ENCODE assay signal across 20 cellular contexts in the genomic region with DNA sequence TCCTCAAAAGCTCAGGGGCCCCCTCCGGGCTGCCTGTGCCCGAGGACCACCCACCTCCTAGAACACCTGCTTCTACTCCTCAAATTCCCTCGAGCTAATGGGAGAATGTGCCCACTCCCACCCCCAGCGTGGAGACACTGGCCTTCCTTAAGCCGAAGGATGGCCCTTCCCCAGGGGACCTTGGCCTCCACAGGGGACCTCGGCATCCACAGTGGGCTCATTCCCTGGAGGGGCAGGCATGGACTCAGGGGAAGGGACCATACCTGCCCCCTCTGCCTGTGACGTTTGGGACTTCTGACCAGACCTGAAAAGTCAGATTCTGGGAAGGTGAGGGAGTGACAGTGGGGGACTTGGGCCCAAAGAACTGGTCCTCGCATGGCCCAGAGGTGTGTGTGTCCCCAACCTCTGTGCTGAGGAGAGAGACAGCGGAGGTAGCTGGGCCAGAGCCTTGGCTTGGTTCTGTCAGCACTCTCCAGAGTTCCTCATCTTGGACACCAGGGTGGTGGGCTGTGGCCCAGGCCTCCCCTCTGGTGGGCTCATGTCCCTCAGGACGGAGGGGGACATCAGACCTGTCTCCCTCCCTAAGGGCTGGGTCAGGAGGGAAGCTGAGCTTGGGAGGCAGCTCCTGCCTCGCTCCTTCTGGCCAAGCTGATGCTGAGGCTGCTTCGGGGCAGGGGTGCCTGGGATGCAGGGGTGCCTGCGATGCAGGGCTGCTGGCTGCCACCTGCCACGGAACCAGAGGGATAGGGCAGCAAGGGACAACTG.
DNase-seq lines count a peak whose midpoint lies in the region; ATAC-seq, FAIRE-seq and TF ChIP-seq lines count a peak whose summit lies in the region.
"Had no signal": no experiment of that assay in that cellular context is flagged by ENCODE, and none has a peak within 500 bp of the region (broad histone marks: within the 10 kb centered on the region; RNA-seq: fewer than 3 reads in every experiment).

No MANE protein-coding gene starts in this region.

- peak overlapping the region; percentile 21; the same call in 1 of the 2 replicates for H2AFZ ChIP-seq in OCI-LY3 (ENCODE audit: low read depth, low read length)
- no peak overlapping the region for H2AFZ ChIP-seq in H1 (ENCODE audit: low read length)

- H3K23me2 ChIP-seq in H1 (ENCODE audit: low read depth, low read length): no peaks in the 10 kb centered on the region; the same call in 1 of the 2 replicates

- no peak for TF ChIP-seq RAD21 in H1 (IDR thresholded peaks at IDR 0.05 in 1 of 2, conservative IDR thresholded peaks at IDR 0.05 in 1 of 2; ENCODE audit: low read depth in 2 of 2, low read length in 2 of 2)

- peak overlapping the region; percentile 31 for H3K27ac Mint-ChIP-seq in stimulated activated naive B cell treated with anti-CD40 and anti-IgM and Interleukin-4, amounts not matched to agents 10 μg/mL and 1 μg/mL and 100 μg/mL, for 72 hours
- H3K27ac Mint-ChIP-seq: activated naive CD4-positive, alpha-beta T cell treated with anti-CD3 and anti-CD28 coated beads, Interleukin-2, amount 50 U/mL, for 72 hours; HFFc6 had no signal

- H3K27me3 ChIP-seq in left ventricle myocardium inferior (ENCODE audit: low read depth): no peaks in the 10 kb centered on the region
- H3K27me3 ChIP-seq in OCI-LY3 (ENCODE audit: low read depth, low read length): no peaks in the 10 kb centered on the region
- no peaks in the 10 kb centered on the region for H3K27me3 ChIP-seq in H1 (replicated peaks in 1 of 4; ENCODE audit: control insufficient read depth in 3 of 4, extremely low read depth in 1 of 4, insufficient read depth in 3 of 4, low read length in 3 of 4)
- H3K27me3 ChIP-seq: esophagus muscularis mucosa had no signal

- 80% methylated on average over 12 of the region's 14 CpGs; no CpG with 5 or more reads in 1 of the 2 experiments for whole genome bisulfite sequencing in H1 (ENCODE audit: extremely low coverage in 1 of 2, insufficient coverage in 1 of 2, insufficient read length in 1 of 2, insufficient replicate concordance in 2 of 2, low coverage in 1 of 2, low lambda C conversion rate in 2 of 2, missing lambda C conversion rate in 1 of 2), 2 experiments

- peak overlapping the region; percentile 92; the same call in 1 of the 2 replicates for H2BK12ac ChIP-seq in H1 (ENCODE audit: low read depth, low read length)

- no peak overlapping the region for H3K56ac ChIP-seq in H1 (replicated peaks; ENCODE audit: insufficient read length, low read depth, low read length)

- H3K27ac ChIP-seq in left ventricle myocardium inferior (replicated peaks): peak overlapping the region; percentile 73
- peak overlapping the region; percentile 49 for H3K27ac ChIP-seq in OCI-LY3 (ENCODE audit: low read length)
- H3K27ac ChIP-seq in H1 (ENCODE audit: low read depth, low read length): no peak overlapping the region
- no peak overlapping the region for H3K27ac ChIP-seq in substantia nigra (ENCODE audit: low read depth, low read length, poor library complexity, severe bottlenecking)
- H3K27ac ChIP-seq: esophagus muscularis mucosa, stomach, VCaP had no signal

- peaks cover 54% of the 10 kb centered on the region for H3K4me1 ChIP-seq in left ventricle myocardium inferior
- peaks cover 52% of the 10 kb centered on the region for H3K4me1 ChIP-seq in OCI-LY3 (ENCODE audit: low read length)
- peaks cover 5 to 20% (median 13%) of the 10 kb centered on the region in 4 experiments for H3K4me1 ChIP-seq in H1 (replicated peaks in 1 of 4; ENCODE audit: control insufficient read depth in 3 of 4, insufficient read depth in 4 of 4, low read length in 3 of 4)

- TF ChIP-seq CTCF in left ventricle myocardium inferior (IDR thresholded peaks at IDR 0.05; ENCODE audit: borderline replicate concordance): no peak
- no peak for TF ChIP-seq CTCF in OCI-LY3 (IDR thresholded peaks at IDR 0.05; ENCODE audit: low read depth, low read length)
- TF ChIP-seq CTCF in H1 (IDR thresholded peaks at IDR 0.05; ENCODE audit: control extremely low read depth in 1 of 3, insufficient read depth in 1 of 3, low read depth in 1 of 3, low read length in 3 of 3): no peak

- H3K36me3 ChIP-seq in left ventricle myocardium inferior (no peaks in the 10 kb centered on the region), OCI-LY3 (replicated peaks; ENCODE audit: low read depth, low read length) (no peaks in the 10 kb centered on the region), H1 (ENCODE audit: control insufficient read depth in 2 of 4, insufficient read depth in 4 of 4, low read length in 3 of 4) (no peaks in the 10 kb centered on the region; a peak in 1 of 8 replicates)
- H3K36me3 ChIP-seq: esophagus muscularis mucosa, stomach had no signal

- no peak overlapping the region for H3K4ac ChIP-seq in H1 (replicated peaks; ENCODE audit: insufficient read length, low read depth, low read length)

- H3K9me3 Mint-ChIP-seq in stimulated activated naive B cell treated with anti-CD40 and anti-IgM and Interleukin-4, amounts not matched to agents 10 μg/mL and 1 μg/mL and 100 μg/mL, for 72 hours: no peaks in the 10 kb centered on the region
- H3K9me3 Mint-ChIP-seq: activated naive CD4-positive, alpha-beta T cell treated with anti-CD3 and anti-CD28 coated beads, Interleukin-2, amount 50 U/mL, for 72 hours; activated T-cell treated with anti-CD3 and anti-CD28 coated beads, Interleukin-2, amount 50 U/mL, for 24 hours; HFFc6; nephron had no signal

- TF ChIP-seq EP300 in H1 (IDR thresholded peaks at IDR 0.05; ENCODE audit: borderline replicate concordance in 1 of 2, low read depth in 2 of 2, low read length in 2 of 2): no peak

- no peaks in the 10 kb centered on the region for H4K20me1 ChIP-seq in OCI-LY3 (ENCODE audit: insufficient read depth, low read length)
- H4K20me1 ChIP-seq in H1 (replicated peaks in 1 of 2; ENCODE audit: control insufficient read depth in 1 of 2, insufficient read depth in 2 of 2, low read length in 2 of 2): peaks cover 2 to 3% of the 10 kb centered on the region in 2 experiments

- H4K8ac ChIP-seq in H1 (ENCODE audit: extremely low read depth, insufficient read depth, low read length): no peak overlapping the region; the same call in 1 of the 2 replicates

- peak overlapping the region; percentile 41; the same call in 1 of the 2 replicates for H3K18ac ChIP-seq in H1 (ENCODE audit: extremely low read depth, low read length)

- peak overlapping the region; percentile 58; the same call in 1 of the 2 replicates for H3K9ac ChIP-seq in OCI-LY3 (ENCODE audit: low read length)
- no peak overlapping the region for H3K9ac ChIP-seq in H1 (replicated peaks in 1 of 4; ENCODE audit: extremely low read depth in 1 of 4, low read depth in 3 of 4, low read length in 3 of 4)

- FAIRE-seq in H1 (lab: Jason Lieb, UNC): no peak

- H4K91ac ChIP-seq in H1 (replicated peaks; ENCODE audit: insufficient read length, low read length): peak overlapping the region; percentile 20

- H3K79me2 ChIP-seq in OCI-LY3 (ENCODE audit: low read length) (no peaks in the 10 kb centered on the region), H1 (ENCODE audit: control insufficient read depth in 1 of 2, insufficient read depth in 2 of 2, low read length in 2 of 2) (peaks cover 0 to 16% of the 10 kb centered on the region in 2 experiments; a peak in 2 of 4 replicates)

- peak overlapping the region in 1 of 2 donors; percentile 63 for H3K4me3 Mint-ChIP-seq in stimulated activated naive B cell treated with anti-CD40 and anti-IgM and Interleukin-4, amounts not matched to agents 10 μg/mL and 1 μg/mL and 100 μg/mL, for 72 hours
- H3K4me3 Mint-ChIP-seq: activated T-cell treated with anti-CD3 and anti-CD28 coated beads, Interleukin-2, amount 50 U/mL, for 24 hours; HFFc6; nephron had no signal

- no peak overlapping the region for H3K14ac ChIP-seq in H1 (ENCODE audit: insufficient read length)

- H3K36me3 Mint-ChIP-seq in stimulated activated naive B cell treated with anti-CD40 and anti-IgM and Interleukin-4, amounts not matched to agents 10 μg/mL and 1 μg/mL and 100 μg/mL, for 72 hours: no peaks in the 10 kb centered on the region
- H3K36me3 Mint-ChIP-seq: activated naive CD4-positive, alpha-beta T cell treated with anti-CD3 and anti-CD28 coated beads, Interleukin-2, amount 50 U/mL, for 72 hours; CD8-positive, alpha-beta memory T cell had no signal

- no peak for ATAC-seq in Right ventricle myocardium superior (ENCODE audit: poor library complexity)
- ATAC-seq in stimulated activated naive B cell treated with anti-CD40 and anti-IgM and Interleukin-4, amounts not matched to agents 10 μg/mL and 1 μg/mL and 100 μg/mL, for 72 hours (replicated peaks): no peak
- ATAC-seq in GM18498 (IDR thresholded peaks at IDR 0.05; ENCODE audit: unreplicated experiment): no peak
- no peak for ATAC-seq in GM19397 (IDR thresholded peaks at IDR 0.05; ENCODE audit: unreplicated experiment)

- H2BK20ac ChIP-seq in H1 (ENCODE audit: low read length): no peak overlapping the region; the same call in 1 of the 2 replicates

- TF ChIP-seq POLR2A in H1 (IDR thresholded peaks at IDR 0.05; ENCODE audit: control extremely low read depth in 1 of 2, low read depth in 2 of 2, low read length in 2 of 2): no peak

- peak overlapping the region; percentile 90; the same call in 1 of the 2 replicates for H2BK15ac ChIP-seq in H1 (ENCODE audit: low read length)

- H3K4me1 Mint-ChIP-seq in stimulated activated naive B cell treated with anti-CD40 and anti-IgM and Interleukin-4, amounts not matched to agents 10 μg/mL and 1 μg/mL and 100 μg/mL, for 72 hours: peaks cover 22 to 33% of the 10 kb centered on the region in 2 donors

- H3K9me3 ChIP-seq in left ventricle myocardium inferior (replicated peaks) (no peaks in the 10 kb centered on the region), OCI-LY3 (ENCODE audit: insufficient read depth, low read length) (no peaks in the 10 kb centered on the region), H1 (ENCODE audit: insufficient read depth in 2 of 2, low read depth in 1 of 2, low read length in 1 of 2) (no peaks in the 10 kb centered on the region)
- H3K9me3 ChIP-seq: esophagus muscularis mucosa, stomach had no signal

- H3K79me1 ChIP-seq in H1 (ENCODE audit: low read depth, low read length): peaks cover 4% of the 10 kb centered on the region

- POLR2A ChIA-PET in H1 (lab: Charles Lee; ENCODE audit: partially characterized antibody): interaction anchor here (0.8 to 2.0 kb wide), 4 partner anchors 9 to 114 kb away, joined by 3 to 11 read pairs (median 4); no protein-coding TSS in a partner anchor

- H2BK5ac ChIP-seq in H1 (ENCODE audit: low read depth, low read length): peak overlapping the region; percentile 93

- no peak overlapping the region for H2BK120ac ChIP-seq in H1 (replicated peaks; ENCODE audit: low read depth, low read length)

- intact Hi-C loops in left ventricle myocardium inferior (cut with micrococcal nuclease) (no loop called here), Right ventricle myocardium superior (cut with DNase I) (no loop called here)

- CTCF ChIA-PET in H1 (lab: Charles Lee; ENCODE audit: partially characterized antibody): interaction anchor here (1.2 to 19.4 kb wide), 9 partner anchors 10 to 114 kb away, joined by 3 to 196 read pairs (median 6); no protein-coding TSS in a partner anchor

- no peak overlapping the region; the same call in 1 of the 2 replicates for H2AK5ac ChIP-seq in H1 (ENCODE audit: low read depth, low read length)

- H3K4me2 ChIP-seq in OCI-LY3 (ENCODE audit: low read length) (peak overlapping the region; percentile 70), H1 (ENCODE audit: insufficient read depth in 1 of 2, low read depth in 2 of 2, low read length in 2 of 2) (peak overlapping the region in 1 of 2 experiments; percentile 19; a peak in 1 of 4 replicates)

- H4K5ac ChIP-seq in H1 (ENCODE audit: insufficient read length, low read depth, low read length): no peak overlapping the region

- H3K4me3 ChIP-seq in left ventricle myocardium inferior (no peak overlapping the region), OCI-LY3 (ENCODE audit: low read length) (peak overlapping the region; percentile 49), H1 (ENCODE audit: extremely low read depth in 1 of 4, insufficient read depth in 2 of 4, low read depth in 3 of 4, low read length in 4 of 4) (no peak overlapping the region)
- H3K4me3 ChIP-seq: esophagus muscularis mucosa, stomach had no signal

- H3K27me3 Mint-ChIP-seq in stimulated activated naive B cell treated with anti-CD40 and anti-IgM and Interleukin-4, amounts not matched to agents 10 μg/mL and 1 μg/mL and 100 μg/mL, for 72 hours: peaks cover 5 to 6% of the 10 kb centered on the region in 2 donors
- H3K27me3 Mint-ChIP-seq: activated T-cell treated with anti-CD3 and anti-CD28 coated beads, Interleukin-2, amount 50 U/mL, for 24 hours had no signal

- DNase-seq in left ventricle myocardium inferior (no peak), Right ventricle myocardium superior (no peak), H1 (ENCODE audit: low read depth in 1 of 2, low spot score in 2 of 2) (no peak), substantia nigra (lab: John Stamatoyannopoulos, UW) (no peak)
- no peak for DNase-seq in stimulated activated naive B cell treated with anti-CD40 and anti-IgM and Interleukin-4, amounts not matched to agents 10 μg/mL and 1 μg/mL and 100 μg/mL, for 72 hours
- DNase-seq: HFFc6, NCI-H1436, NCI-H526, SHP77 treated with DMSO at 0.1 percent for 48 hours, stomach, trophoblast cell had no signal

- no peak overlapping the region for H3K23ac ChIP-seq in H1 (ENCODE audit: insufficient read length)

Comparison
In these comparisons a context has a peak if more than half of its experiments do, and no peak if none do; other contexts are left out.
1. H3K27ac ChIP-seq: peak in left ventricle myocardium inferior (single experiment) and OCI-LY3 (single experiment); none in H1 (single experiment) and substantia nigra (single experiment).